ENCODE assay signal across 2 cellular contexts in genomic region chr14:55276736-55277135, GRCh38.
TF ChIP-seq lines count a peak whose summit lies in the region.

No MANE protein-coding gene starts in this region.

TF ChIP-seq in GM12878, 131 proteins besides CTCF, POLR2A, EP300 and RAD21:
- TF ChIP-seq, protein P1, sequence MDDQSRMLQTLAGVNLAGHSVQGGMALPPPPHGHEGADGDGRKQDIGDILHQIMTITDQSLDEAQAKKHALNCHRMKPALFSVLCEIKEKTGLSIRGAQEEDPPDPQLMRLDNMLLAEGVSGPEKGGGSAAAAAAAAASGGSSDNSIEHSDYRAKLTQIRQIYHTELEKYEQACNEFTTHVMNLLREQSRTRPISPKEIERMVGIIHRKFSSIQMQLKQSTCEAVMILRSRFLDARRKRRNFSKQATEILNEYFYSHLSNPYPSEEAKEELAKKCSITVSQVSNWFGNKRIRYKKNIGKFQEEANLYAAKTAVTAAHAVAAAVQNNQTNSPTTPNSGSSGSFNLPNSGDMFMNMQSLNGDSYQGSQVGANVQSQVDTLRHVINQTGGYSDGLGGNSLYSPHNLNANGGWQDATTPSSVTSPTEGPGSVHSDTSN (IDR thresholded peaks at IDR 0.05; ENCODE audit: insufficient replicate concordance, low read depth, low read length): no peak
- TF ChIP-seq HDAC6 (IDR thresholded peaks at IDR 0.05; ENCODE audit: unreplicated experiment) (no peak), ZNF274 (IDR thresholded peaks at IDR 0.05; ENCODE audit: insufficient read depth, insufficient read length) (no peak), YBX1 (IDR thresholded peaks at IDR 0.05) (no peak), ZBTB11 (CRISPR knock-in tag; IDR thresholded peaks at IDR 0.05) (no peak), WRNIP1 (IDR thresholded peaks at IDR 0.05; ENCODE audit: borderline replicate concordance, low read depth, low read length) (no peak), RBBP5 (conservative IDR thresholded peaks at IDR 0.05) (no peak), SREBF1 (IDR thresholded peaks at IDR 0.05; ENCODE audit: low read length) (no peak), FOS (IDR thresholded peaks at IDR 0.05; ENCODE audit: borderline replicate concordance, extremely low read depth, insufficient read length) (no peak), ZNF622 (IDR thresholded peaks at IDR 0.05) (no peak), KLF5 (IDR thresholded peaks at IDR 0.05; ENCODE audit: partially characterized antibody) (no peak), RELA (IDR thresholded peaks at IDR 0.05; ENCODE audit: borderline replicate concordance, partially characterized antibody) (no peak), ESRRA (IDR thresholded peaks at IDR 0.05; ENCODE audit: low read length) (no peak), TCF7 (IDR thresholded peaks at IDR 0.05; ENCODE audit: borderline replicate concordance) (no peak), DPF2 (IDR thresholded peaks at IDR 0.05) (no peak)

TF ChIP-seq in HepG2, 621 proteins besides CTCF, POLR2A, EP300 and RAD21:
- TF ChIP-seq IRX3 (CRISPR knock-in tag; IDR thresholded peaks at IDR 0.05; ENCODE audit: borderline replicate concordance, low read depth): no peak
- TF ChIP-seq ZNF761 (CRISPR knock-in tag; conservative IDR thresholded peaks at IDR 0.05): no peak
TF ChIP-seq in HepG2: peak in this region for 0.
